In the genomic region with DNA sequence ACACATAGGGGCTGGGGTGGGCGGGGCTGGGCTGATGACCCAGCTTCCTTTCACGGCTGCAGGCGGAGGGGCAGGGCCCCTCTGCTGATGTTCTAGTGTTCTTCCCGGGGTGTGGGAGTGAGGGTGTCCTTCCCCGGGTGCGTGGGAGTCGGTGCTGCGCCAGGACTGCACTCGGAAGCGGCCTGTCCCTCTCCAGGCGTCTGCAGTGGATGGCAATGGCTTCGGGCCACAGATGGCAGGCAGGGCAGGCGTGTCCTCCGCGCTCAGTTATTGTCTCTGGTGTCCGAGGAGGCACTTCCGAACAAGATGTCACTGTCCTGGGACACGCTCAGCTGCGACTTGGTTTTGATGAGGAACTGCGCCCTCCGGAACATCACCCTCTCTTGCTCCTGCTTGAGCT, we compare ENCODE assay signal across 1 cellular context.
TF ChIP-seq lines count a peak whose summit lies in the region.

No MANE protein-coding gene starts in this region.

TF ChIP-seq in H1, 55 proteins besides CTCF, POLR2A, EP300 and RAD21:
- no peak for TF ChIP-seq PHF8 (conservative IDR thresholded peaks at IDR 0.05; ENCODE audit: low read depth, low read length)
- no peak for TF ChIP-seq GTF2F1 (IDR thresholded peaks at IDR 0.05; ENCODE audit: borderline replicate concordance, low read depth, low read length)
TF ChIP-seq in H1: peak in this region for 0.
